ENCODE assay signal across 1 cellular context in the genomic region with DNA sequence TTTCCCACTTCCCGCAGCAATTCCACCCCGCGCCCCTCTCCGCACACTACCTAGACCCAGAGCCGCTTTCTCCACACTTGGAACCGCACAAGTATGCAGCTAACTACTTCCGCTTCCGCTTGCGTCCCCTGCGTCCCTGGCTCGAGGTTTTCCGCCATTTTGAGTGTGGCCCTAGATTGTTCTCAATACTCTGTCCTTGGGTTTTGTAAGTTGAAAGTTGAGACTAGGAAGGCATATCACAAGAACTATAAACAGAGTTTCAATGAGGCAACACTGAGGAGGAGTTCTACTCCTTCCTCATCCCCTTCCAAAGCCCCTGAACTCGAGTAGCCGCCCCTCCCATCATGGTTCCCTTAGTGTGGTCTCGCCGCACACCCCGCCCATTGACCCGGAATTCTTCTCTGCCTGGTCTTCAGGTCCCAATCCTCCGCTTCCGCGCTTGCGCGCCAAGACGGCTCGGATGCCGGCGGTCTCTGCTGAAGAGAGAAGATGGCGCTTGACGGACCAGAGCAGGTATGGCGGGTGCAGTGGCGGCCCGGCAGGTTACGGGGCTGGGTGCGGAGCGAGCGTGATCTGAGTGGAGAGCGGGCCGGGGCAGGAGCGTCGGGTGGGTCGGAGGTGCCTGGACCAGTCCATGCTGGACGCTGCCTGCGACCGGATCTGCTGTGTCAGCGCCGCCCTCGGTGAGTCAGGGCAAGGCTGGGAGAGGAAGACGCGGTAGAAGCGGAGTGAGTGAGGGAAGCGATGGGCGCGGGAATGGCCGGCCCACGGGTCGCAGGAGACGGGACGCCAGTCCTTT.
TF ChIP-seq lines count a peak whose summit lies in the region.

A gene with protein sequence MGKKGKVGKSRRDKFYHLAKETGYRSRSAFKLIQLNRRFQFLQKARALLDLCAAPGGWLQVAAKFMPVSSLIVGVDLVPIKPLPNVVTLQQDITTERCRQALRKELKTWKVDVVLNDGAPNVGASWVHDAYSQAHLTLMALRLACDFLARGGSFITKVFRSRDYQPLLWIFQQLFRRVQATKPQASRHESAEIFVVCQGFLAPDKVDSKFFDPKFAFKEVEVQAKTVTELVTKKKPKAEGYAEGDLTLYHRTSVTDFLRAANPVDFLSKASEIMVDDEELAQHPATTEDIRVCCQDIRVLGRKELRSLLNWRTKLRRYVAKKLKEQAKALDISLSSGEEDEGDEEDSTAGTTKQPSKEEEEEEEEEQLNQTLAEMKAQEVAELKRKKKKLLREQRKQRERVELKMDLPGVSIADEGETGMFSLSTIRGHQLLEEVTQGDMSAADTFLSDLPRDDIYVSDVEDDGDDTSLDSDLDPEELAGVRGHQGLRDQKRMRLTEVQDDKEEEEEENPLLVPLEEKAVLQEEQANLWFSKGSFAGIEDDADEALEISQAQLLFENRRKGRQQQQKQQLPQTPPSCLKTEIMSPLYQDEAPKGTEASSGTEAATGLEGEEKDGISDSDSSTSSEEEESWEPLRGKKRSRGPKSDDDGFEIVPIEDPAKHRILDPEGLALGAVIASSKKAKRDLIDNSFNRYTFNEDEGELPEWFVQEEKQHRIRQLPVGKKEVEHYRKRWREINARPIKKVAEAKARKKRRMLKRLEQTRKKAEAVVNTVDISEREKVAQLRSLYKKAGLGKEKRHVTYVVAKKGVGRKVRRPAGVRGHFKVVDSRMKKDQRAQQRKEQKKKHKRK (minus strand): TSS at position 662 of the 799 bp plus-strand sequence. CDS start 761 bp downstream, outside the sequence.
Gene PSMC5 (plus strand): TSS at position 430 of the 799 bp plus-strand sequence. CDS start 60 bp downstream, at position 490.

TF ChIP-seq in K562, 482 proteins besides CTCF, POLR2A, EP300 and RAD21 (continued from another document and continues in another):
- no peak for TF ChIP-seq ZNF785 (CRISPR knock-in tag; IDR thresholded peaks at IDR 0.05)
- no peak for TF ChIP-seq ZNF717 (CRISPR knock-in tag; IDR thresholded peaks at IDR 0.05)
- TF ChIP-seq ZNF316 (IDR thresholded peaks at IDR 0.05), result peak; percentile 99
- TF ChIP-seq MNT (conservative IDR thresholded peaks at IDR 0.05), result peak; percentile 82 to 87
- peak in 1 of 2 experiments; percentile 93; a peak in 2 of 4 replicates for TF ChIP-seq CSDE1 (IDR thresholded peaks at IDR 0.05)
- peak; percentile 31; the same call in 1 of the 2 replicates for TF ChIP-seq MTA3 (IDR thresholded peaks at IDR 0.05; ENCODE audit: borderline replicate concordance)
- TF ChIP-seq TCF7 (IDR thresholded peaks at IDR 0.05; ENCODE audit: borderline replicate concordance), result 0 out of 2 replicates have a peak, but pooled peaks have one; percentile 36
- TF ChIP-seq CXXC5 (CRISPR knock-in tag; IDR thresholded peaks at IDR 0.05), result peak; percentile 71
- no peak for TF ChIP-seq E4F1 (CRISPR knock-in tag; IDR thresholded peaks at IDR 0.05; ENCODE audit: borderline replicate concordance)
- TF ChIP-seq ELF2 (CRISPR knock-in tag; IDR thresholded peaks at IDR 0.05), result peak; percentile 89
- TF ChIP-seq MBD2 (IDR thresholded peaks at IDR 0.05; ENCODE audit: borderline replicate concordance, low read depth), result peak; percentile 76
- TF ChIP-seq FOXA3 (CRISPR knock-in tag; conservative IDR thresholded peaks at IDR 0.05 in 1 of 2, IDR thresholded peaks at IDR 0.05 in 1 of 2), result no peak
- TF ChIP-seq HDAC2 (IDR thresholded peaks at IDR 0.05), result peak; percentile 50; the same call in 1 of the 2 replicates
- peak; percentile 77; the same call in 1 of the 2 replicates for TF ChIP-seq ZNF740 (CRISPR knock-in tag; IDR thresholded peaks at IDR 0.05)
- peak in 1 of 2 experiments; percentile 16; a peak in 1 of 4 replicates for TF ChIP-seq ZNF740 (tag; IDR thresholded peaks at IDR 0.05)
- no peak for TF ChIP-seq ZNF263 (CRISPR knock-in tag; IDR thresholded peaks at IDR 0.05; ENCODE audit: borderline replicate concordance)
- TF ChIP-seq, protein P1, sequence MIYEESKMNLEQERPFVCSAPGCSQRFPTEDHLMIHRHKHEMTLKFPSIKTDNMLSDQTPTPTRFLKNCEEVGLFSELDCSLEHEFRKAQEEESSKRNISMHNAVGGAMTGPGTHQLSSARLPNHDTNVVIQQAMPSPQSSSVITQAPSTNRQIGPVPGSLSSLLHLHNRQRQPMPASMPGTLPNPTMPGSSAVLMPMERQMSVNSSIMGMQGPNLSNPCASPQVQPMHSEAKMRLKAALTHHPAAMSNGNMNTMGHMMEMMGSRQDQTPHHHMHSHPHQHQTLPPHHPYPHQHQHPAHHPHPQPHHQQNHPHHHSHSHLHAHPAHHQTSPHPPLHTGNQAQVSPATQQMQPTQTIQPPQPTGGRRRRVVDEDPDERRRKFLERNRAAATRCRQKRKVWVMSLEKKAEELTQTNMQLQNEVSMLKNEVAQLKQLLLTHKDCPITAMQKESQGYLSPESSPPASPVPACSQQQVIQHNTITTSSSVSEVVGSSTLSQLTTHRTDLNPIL (CRISPR knock-in tag; IDR thresholded peaks at IDR 0.05), result 0 out of 2 replicates have a peak, but pooled peaks have one; percentile 30
- no peak for TF ChIP-seq ZNF830 (CRISPR knock-in tag; IDR thresholded peaks at IDR 0.05)
- TF ChIP-seq ZBTB8A (IDR thresholded peaks at IDR 0.05; ENCODE audit: partially characterized antibody), result no peak
- TF ChIP-seq, protein P2, sequence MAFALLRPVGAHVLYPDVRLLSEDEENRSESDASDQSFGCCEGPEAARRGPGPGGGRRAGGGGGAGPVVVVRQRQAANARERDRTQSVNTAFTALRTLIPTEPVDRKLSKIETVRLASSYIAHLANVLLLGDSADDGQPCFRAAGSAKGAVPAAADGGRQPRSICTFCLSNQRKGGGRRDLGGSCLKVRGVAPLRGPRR (CRISPR knock-in tag; IDR thresholded peaks at IDR 0.05), result 0 out of 2 replicates have a peak, but pooled peaks have one; percentile 26
- 0 out of 2 replicates have a peak, but pooled peaks have one; percentile 27 for TF ChIP-seq BRD4 (IDR thresholded peaks at IDR 0.05)
- peak in 1 of 2 experiments; percentile 25 for TF ChIP-seq E2F6 (IDR thresholded peaks at IDR 0.05; ENCODE audit: borderline replicate concordance in 1 of 2, extremely low read depth in 1 of 2, insufficient read depth in 1 of 2, insufficient read length in 1 of 2, low read depth in 1 of 2, low read length in 1 of 2, poor library complexity in 1 of 2, severe bottlenecking in 1 of 2)
- TF ChIP-seq, protein P3, sequence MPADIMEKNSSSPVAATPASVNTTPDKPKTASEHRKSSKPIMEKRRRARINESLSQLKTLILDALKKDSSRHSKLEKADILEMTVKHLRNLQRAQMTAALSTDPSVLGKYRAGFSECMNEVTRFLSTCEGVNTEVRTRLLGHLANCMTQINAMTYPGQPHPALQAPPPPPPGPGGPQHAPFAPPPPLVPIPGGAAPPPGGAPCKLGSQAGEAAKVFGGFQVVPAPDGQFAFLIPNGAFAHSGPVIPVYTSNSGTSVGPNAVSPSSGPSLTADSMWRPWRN (IDR thresholded peaks at IDR 0.05; ENCODE audit: low read depth), result peak; percentile 45; the same call in 1 of the 2 replicates
- no peak; the same call in 1 of the 2 replicates for TF ChIP-seq CEBPG (CRISPR knock-in tag; IDR thresholded peaks at IDR 0.05)
- TF ChIP-seq CEBPG (tag; conservative IDR thresholded peaks at IDR 0.05 in 1 of 2, IDR thresholded peaks at IDR 0.05 in 1 of 2), result no peak
- TF ChIP-seq ZFX (CRISPR knock-in tag; IDR thresholded peaks at IDR 0.05), result no peak
- TF ChIP-seq CLOCK (CRISPR knock-in tag; IDR thresholded peaks at IDR 0.05; ENCODE audit: borderline replicate concordance), result no peak
- peak; percentile 38; the same call in 1 of the 2 replicates for TF ChIP-seq JUN (IDR thresholded peaks at IDR 0.05; ENCODE audit: borderline replicate concordance, low read depth, low read length)
- TF ChIP-seq JUN (CRISPR knock-in tag; IDR thresholded peaks at IDR 0.05; ENCODE audit: borderline replicate concordance), result no peak
- peak; percentile 83 for TF ChIP-seq FIP1L1 (IDR thresholded peaks at IDR 0.05; ENCODE audit: low read depth, low read length, poor library complexity, severe bottlenecking)
- TF ChIP-seq CGGBP1 (CRISPR knock-in tag; IDR thresholded peaks at IDR 0.05), result no peak
- TF ChIP-seq ZMIZ1 (IDR thresholded peaks at IDR 0.05; ENCODE audit: low read depth in 2 of 2, low read length in 2 of 2), result 0 out of 4 replicates have a peak, but pooled peaks of 1 of the 2 experiments have one; percentile 8
- TF ChIP-seq CAMTA2 (CRISPR knock-in tag; conservative IDR thresholded peaks at IDR 0.05), result 0 out of 2 replicates have a peak, but pooled peaks have one; percentile 62
- no peak for TF ChIP-seq ARID2 (IDR thresholded peaks at IDR 0.05)
- peak; percentile 71 for TF ChIP-seq RBM22 (IDR thresholded peaks at IDR 0.05; ENCODE audit: low read depth, low read length, poor library complexity, severe bottlenecking)
- peak; percentile 94 for TF ChIP-seq SP1 (CRISPR knock-in tag; IDR thresholded peaks at IDR 0.05)
